ENCODE assay signal across 8 cellular contexts in the genomic region with DNA sequence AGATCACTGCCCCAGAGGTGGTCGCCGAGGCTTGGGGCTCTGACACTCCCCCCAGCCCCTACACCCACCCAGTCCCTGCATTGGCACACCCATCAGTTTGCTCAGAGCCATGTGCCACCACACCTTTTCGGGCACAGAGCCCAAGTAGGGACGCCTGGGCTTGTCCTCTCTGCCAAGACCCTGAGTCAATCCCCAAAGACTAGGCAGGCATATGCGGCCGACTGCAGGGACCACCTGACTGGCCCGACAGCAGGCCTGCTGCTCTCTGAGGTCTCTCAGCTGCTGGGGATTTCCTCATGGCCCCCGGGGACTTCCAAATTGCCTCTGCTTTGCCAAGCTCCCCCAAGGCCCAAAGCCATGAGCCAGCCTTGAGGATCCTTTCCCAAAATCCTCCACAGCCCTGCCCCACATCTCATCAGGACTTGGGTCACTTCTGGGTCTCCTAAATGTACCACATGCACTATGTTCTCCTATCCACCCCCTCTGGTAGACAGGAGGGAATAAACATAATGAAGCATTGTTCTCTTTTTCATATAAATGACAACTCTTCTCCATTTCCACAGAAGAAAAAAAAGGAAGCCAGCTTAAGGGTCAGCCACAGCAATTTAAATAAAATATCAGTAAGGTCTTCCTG. TPM values are rescaled to one million over a fixed set of nuclear protein-coding genes. Genes with fewer than 3 reads are reported as not detected.
DNase-seq lines count a peak whose midpoint lies in the region; ATAC-seq and TF ChIP-seq lines count a peak whose summit lies in the region.

No MANE protein-coding gene starts in this region.

- POLR2A ChIA-PET in Caco-2 (lab: Charles Lee): interaction anchor here (0.7 to 3.3 kb wide), 4 partner anchors 27 to 144 kb away, joined by 3 to 34 read pairs (median 12); a partner anchor contains a TSS

- ATAC-seq in thoracic aorta (ENCODE audit: insufficient number of reproducible peaks, low FRiP score, low read depth) (no peak), HG02759 (IDR thresholded peaks at IDR 0.05; ENCODE audit: unreplicated experiment) (no peak), GM18861 (IDR thresholded peaks at IDR 0.05; ENCODE audit: unreplicated experiment) (no peak)

- intact Hi-C loops in Caco-2 (cut with micrococcal nuclease; ENCODE audit: unreplicated experiment): no loop called here

- H3K27ac Mint-ChIP-seq in Caco-2 (ENCODE audit: unreplicated experiment): peak overlapping the region; percentile 66
- H3K27ac Mint-ChIP-seq in activated naive CD8-positive, alpha-beta T cell treated with anti-CD3 and anti-CD28 coated beads for 36 hours: peak overlapping the region; percentile 77

- peak overlapping the region; percentile 3 for H3K9ac ChIP-seq in HUES6 (ENCODE audit: low read length)

- H3K27me3 ChIP-seq in Caco-2 (replicated peaks; ENCODE audit: control insufficient read depth, insufficient read depth, low read length) (no peaks in the 10 kb centered on the region), HUES6 (ENCODE audit: control insufficient read depth, insufficient read depth, low read length) (no peaks in the 10 kb centered on the region), kidney epithelial cell (ENCODE audit: control insufficient read depth, insufficient read depth, low read length) (no peaks in the 10 kb centered on the region), thoracic aorta (replicated peaks; ENCODE audit: insufficient read depth) (no peaks in the 10 kb centered on the region)

- H3K36me3 Mint-ChIP-seq in Caco-2 (ENCODE audit: insufficient read depth, unreplicated experiment): peaks cover 6% of the 10 kb centered on the region
- no peaks in the 10 kb centered on the region for H3K36me3 Mint-ChIP-seq in activated naive CD8-positive, alpha-beta T cell treated with anti-CD3 and anti-CD28 coated beads for 36 hours

- peaks cover 48% of the 10 kb centered on the region for H3K4me1 ChIP-seq in Caco-2
- peaks cover 36% of the 10 kb centered on the region for H3K4me1 ChIP-seq in HUES6 (ENCODE audit: control insufficient read depth, insufficient read depth, low read length)
- peaks cover 16 to 32% of the 10 kb centered on the region in 2 donors for H3K4me1 ChIP-seq in thoracic aorta (ENCODE audit: control insufficient read depth in 1 of 2, low read depth in 2 of 2)

- H3K9me3 Mint-ChIP-seq in Caco-2 (ENCODE audit: unreplicated experiment): no peaks in the 10 kb centered on the region
- no peaks in the 10 kb centered on the region for H3K9me3 Mint-ChIP-seq in activated naive CD8-positive, alpha-beta T cell treated with anti-CD3 and anti-CD28 coated beads for 36 hours

- H3K27me3 Mint-ChIP-seq in Caco-2 (ENCODE audit: insufficient read depth, unreplicated experiment): no peaks in the 10 kb centered on the region
- H3K27me3 Mint-ChIP-seq in activated naive CD8-positive, alpha-beta T cell treated with anti-CD3 and anti-CD28 coated beads for 36 hours: no peaks in the 10 kb centered on the region

- H3K4me3 ChIP-seq in Caco-2 (ENCODE audit: low read depth, low read length) (peak overlapping the region; percentile 47), HUES6 (ENCODE audit: low read depth, low read length) (peak overlapping the region; percentile 49), kidney epithelial cell (ENCODE audit: low read depth, low read length) (peak overlapping the region; percentile 38), thoracic aorta (peak overlapping the region; percentile 87)

- H3K27ac ChIP-seq in HUES6 (ENCODE audit: low read depth, low read length) (no peak overlapping the region), thoracic aorta (peak overlapping the region; percentile 44 to 72)

- H3K4me1 Mint-ChIP-seq in Caco-2 (ENCODE audit: low read depth, unreplicated experiment): peaks cover 38% of the 10 kb centered on the region
- peaks cover 45% of the 10 kb centered on the region for H3K4me1 Mint-ChIP-seq in activated naive CD8-positive, alpha-beta T cell treated with anti-CD3 and anti-CD28 coated beads for 36 hours

- H3K9me3 ChIP-seq in Caco-2 (no peaks in the 10 kb centered on the region), HUES6 (ENCODE audit: control insufficient read depth, insufficient read depth, low read depth, low read length) (no peaks in the 10 kb centered on the region), thoracic aorta (no peaks in the 10 kb centered on the region)

- no peak for TF ChIP-seq CTCF in Caco-2 (IDR thresholded peaks at IDR 0.05; ENCODE audit: insufficient read depth in 1 of 2, low read depth in 1 of 2, low read length in 1 of 2, severe bottlenecking in 1 of 2, unreplicated experiment in 1 of 2)
- TF ChIP-seq CTCF in kidney epithelial cell (IDR thresholded peaks at IDR 0.05; ENCODE audit: insufficient read depth, low read length, poor library complexity, severe bottlenecking): no peak
- no peak for TF ChIP-seq CTCF in thoracic aorta (IDR thresholded peaks at IDR 0.05)

- CTCF ChIA-PET in Caco-2 (lab: Charles Lee): interaction anchor here (0.5 to 6.7 kb wide), 39 partner anchors 8 to 614 kb away, joined by 3 to 449 read pairs (median 4); a partner anchor contains a TSS

- no TSS peak for BruUV-seq in Caco-2 (replicated peaks; lab: Mats Ljungman, UMichigan)

- DNase-seq in Caco-2: no peak
- peak; percentile 38 for DNase-seq in activated naive CD8-positive, alpha-beta T cell treated with anti-CD3 and anti-CD28 coated beads for 36 hours
- DNase-seq in kidney epithelial cell (ENCODE audit: low read depth): no peak
- DNase-seq in thoracic aorta (ENCODE audit: low spot score): no peak
- DNase-seq in stimulated activated CD4-positive, alpha-beta T cell treated with anti-CD3 and anti-CD28 coated beads, Interleukin-12 subunit alpha, Interleukin-12 subunit beta, amount 100 ng/mL, for 4 hours: no peak

- H3K4me3 Mint-ChIP-seq in Caco-2 (ENCODE audit: unreplicated experiment): peak overlapping the region; percentile 69
- peak overlapping the region; percentile 80 for H3K4me3 Mint-ChIP-seq in activated naive CD8-positive, alpha-beta T cell treated with anti-CD3 and anti-CD28 coated beads for 36 hours

- H3K36me3 ChIP-seq in Caco-2 (ENCODE audit: control insufficient read depth, insufficient read depth, low read length) (no peaks in the 10 kb centered on the region; the same call in 1 of the 2 replicates), HUES6 (ENCODE audit: control insufficient read depth, insufficient read depth, low read length) (no peaks in the 10 kb centered on the region), kidney epithelial cell (ENCODE audit: control insufficient read depth, insufficient read depth, low read length) (no peaks in the 10 kb centered on the region), thoracic aorta (no peaks in the 10 kb centered on the region)

RNA-seq across cellular contexts. Expression of a gene that starts 30.6 kb away (rescaled TPM):
- 47.1 and 55.5 TPM in 2 replicates for total RNA-seq in Caco-2 (2022)
- total RNA-seq in activated naive CD8-positive, alpha-beta T cell treated with anti-CD3 and anti-CD28 coated beads for 36 hours: 10 to 100 TPM; 23.6 to 24.2 TPM
- total RNA-seq in kidney epithelial cell: 18.6 and 19.8 TPM in 2 replicates
- 100 to 1,000 TPM; 106 to 332 TPM for total RNA-seq in thoracic aorta
